In genomic region chr7:95910341-95910740, GRCh38 we compare ENCODE assay signal across 17 cellular contexts.
DNase-seq lines count a peak whose midpoint lies in the region; ATAC-seq, FAIRE-seq and TF ChIP-seq lines count a peak whose summit lies in the region.
"Had no signal": no experiment of that assay in that cellular context is flagged by ENCODE, and none has a peak within 500 bp of the region (broad histone marks: within the 10 kb centered on the region; RNA-seq: fewer than 3 reads in every experiment).

No MANE protein-coding gene starts in this region.

- no peak for ATAC-seq in GM18502 (IDR thresholded peaks at IDR 0.05; ENCODE audit: poor library complexity, unreplicated experiment)
- ATAC-seq: A549, HCT116, HepG2 had no signal

- H2AFZ ChIP-seq in OCI-LY1 (ENCODE audit: low read length), result no peak overlapping the region

- H3K27ac Mint-ChIP-seq in activated T-cell treated with anti-CD3 and anti-CD28 coated beads, Interleukin-2, amount 50 U/mL, for 24 hours, result no peak overlapping the region
- H3K27ac Mint-ChIP-seq: CD4-positive, alpha-beta memory T cell had no signal

- H3K4me3 Mint-ChIP-seq in activated T-cell treated with anti-CD3 and anti-CD28 coated beads, Interleukin-2, amount 50 U/mL, for 24 hours, result no peak overlapping the region
- H3K4me3 Mint-ChIP-seq: CD4-positive, alpha-beta memory T cell had no signal

- no peaks in the 10 kb centered on the region for H3K36me3 Mint-ChIP-seq in activated T-cell treated with anti-CD3 and anti-CD28 coated beads, Interleukin-2, amount 50 U/mL, for 24 hours (ENCODE audit: low read depth)
- H3K36me3 Mint-ChIP-seq: CD4-positive, alpha-beta memory T cell had no signal

- no peak overlapping the region for H3K4me2 ChIP-seq in OCI-LY1 (ENCODE audit: low read length)
- H3K4me2 ChIP-seq: A549 had no signal

- DNase-seq in D721Med (ENCODE audit: insufficient read length, low spot score) (peak; percentile 28), DMS53 (lab: John Stamatoyannopoulos, UW) (peak; percentile 74), NCI-H524 (lab: John Stamatoyannopoulos, UW) (peak; percentile 98 to 99), dedifferentiated amniotic fluid mesenchymal stem cell (ENCODE audit: extremely low spot score) (no peak)
- no peak for DNase-seq in activated T-cell treated with anti-CD3 and anti-CD28 coated beads, Interleukin-2, amount 50 U/mL, for 24 hours
- DNase-seq: BE2C; CD4-positive, alpha-beta memory T cell; DND-41; GDM1 had no signal

- no peaks in the 10 kb centered on the region for H4K20me1 ChIP-seq in OCI-LY1 (ENCODE audit: insufficient read depth, low read length)

- peaks cover 23% of the 10 kb centered on the region for H3K27me3 Mint-ChIP-seq in activated T-cell treated with anti-CD3 and anti-CD28 coated beads, Interleukin-2, amount 50 U/mL, for 24 hours

- no peaks in the 10 kb centered on the region for H3K27me3 ChIP-seq in OCI-LY1 (ENCODE audit: insufficient read depth, low read length)
- H3K27me3 ChIP-seq: BE2C had no signal

- peak overlapping the region; percentile 29; the same call in 1 of the 2 replicates for H3K9ac ChIP-seq in OCI-LY1 (ENCODE audit: low read length)

- no peaks in the 10 kb centered on the region for H3K36me3 ChIP-seq in OCI-LY1 (ENCODE audit: insufficient read depth, low read length)
- H3K36me3 ChIP-seq: BE2C had no signal

- no peaks in the 10 kb centered on the region for H3K4me1 Mint-ChIP-seq in activated T-cell treated with anti-CD3 and anti-CD28 coated beads, Interleukin-2, amount 50 U/mL, for 24 hours (ENCODE audit: low read depth)
- H3K4me1 Mint-ChIP-seq: CD4-positive, alpha-beta memory T cell had no signal

- FAIRE-seq in D721Med (lab: Jason Lieb, UNC), result peak; percentile 75
- FAIRE-seq: A549, H54, HepG2, HTR-8/SVneo had no signal

- H3K4me1 ChIP-seq in OCI-LY1 (ENCODE audit: insufficient read depth, low read length, severe bottlenecking), result peaks cover 95% of the 10 kb centered on the region
- H3K4me1 ChIP-seq: A549, BE2C had no signal

- peak overlapping the region; percentile 76 for H3K27ac ChIP-seq in OCI-LY1 (ENCODE audit: low read depth, low read length, poor library complexity, severe bottlenecking)
- H3K27ac ChIP-seq: A549, C4-2B had no signal

- H3K9me3 ChIP-seq in OCI-LY1 (ENCODE audit: low read length), result no peaks in the 10 kb centered on the region
- H3K9me3 ChIP-seq: A549, BE2C had no signal

- TF ChIP-seq CTCF in D721Med (IDR thresholded peaks at IDR 0.05; ENCODE audit: insufficient read depth, missing control alignments), result no peak
- no peak for TF ChIP-seq CTCF in OCI-LY1 (IDR thresholded peaks at IDR 0.05; ENCODE audit: low read length)

- H3K9me3 Mint-ChIP-seq in activated T-cell treated with anti-CD3 and anti-CD28 coated beads, Interleukin-2, amount 50 U/mL, for 24 hours, result no peaks in the 10 kb centered on the region
- H3K9me3 Mint-ChIP-seq: CD4-positive, alpha-beta memory T cell had no signal

- no peak overlapping the region for H3K4me3 ChIP-seq in OCI-LY1 (ENCODE audit: low read depth, low read length, poor library complexity, severe bottlenecking)
- H3K4me3 ChIP-seq: A549 had no signal

- H3K79me2 ChIP-seq in OCI-LY1 (ENCODE audit: insufficient read depth, low read length), result no peaks in the 10 kb centered on the region

- H3K9me2 ChIP-seq in OCI-LY1 (ENCODE audit: low read depth, low read length), result no peaks in the 10 kb centered on the region

- H3F3A ChIP-seq in OCI-LY1 (ENCODE audit: insufficient read depth, low read length), result no peaks in the 10 kb centered on the region

Comparison
In these comparisons a context has a peak if more than half of its experiments do, and no peak if none do; other contexts are left out.
1. DNase-seq: peak in D721Med (single experiment), DMS53 (single experiment) and NCI-H524 (2 of 2); none in activated T-cell treated with anti-CD3 and anti-CD28 coated beads, Interleukin-2, amount 50 U/mL, for 24 hours (single experiment) and dedifferentiated amniotic fluid mesenchymal stem cell (single experiment).